In genomic region chr5:134106991-134107701, GRCh38 we compare ENCODE assay signal across 26 cellular contexts. TPM values are rescaled to one million over a fixed set of nuclear protein-coding genes. Genes with fewer than 3 reads are reported as not detected.
DNase-seq lines count a peak whose midpoint lies in the region; ATAC-seq and TF ChIP-seq lines count a peak whose summit lies in the region.
"Had no signal": no experiment of that assay in that cellular context is flagged by ENCODE, and none has a peak within 500 bp of the region (broad histone marks: within the 10 kb centered on the region; RNA-seq: fewer than 3 reads in every experiment).

No MANE protein-coding gene starts in this region.

- no peak overlapping the region for H3K4me3 Mint-ChIP-seq in CD4-positive, CD25-positive, alpha-beta regulatory T cell
- H3K4me3 Mint-ChIP-seq: T-helper 2 cell treated with Interferon-gamma antibody and Interleukin-4, amounts not matched to agents 5 μg/mL and 100 μg/mL, for 36 hours had no signal

- H3K23ac ChIP-seq in mesendoderm (ENCODE audit: low read length) (no peak overlapping the region), mesenchymal stem cell (ENCODE audit: low read length in 2 of 2) (no peak overlapping the region)

- no peak overlapping the region for H3K4ac ChIP-seq in mesendoderm (ENCODE audit: low read depth, low read length)
- H3K4ac ChIP-seq in mesenchymal stem cell (ENCODE audit: low read depth in 1 of 2, low read length in 2 of 2) = no peak overlapping the region

- H3K4me3 ChIP-seq in BE2C (ENCODE audit: low read depth, low read length) (no peak overlapping the region), mesendoderm (ENCODE audit: low read length) (no peak overlapping the region), mesenchymal stem cell (ENCODE audit: insufficient read depth in 1 of 2, low read depth in 1 of 2, low read length in 2 of 2) (no peak overlapping the region), MM.1S (ENCODE audit: low read length) (no peak overlapping the region)
- H3K4me3 ChIP-seq in CD4-positive, CD25-positive, alpha-beta regulatory T cell (ENCODE audit: low read depth, low read length) = no peak overlapping the region
- H3K4me3 ChIP-seq: cardiac muscle cell, coronary artery, esophagus squamous epithelium, gastrocnemius medialis, GM12878, SK-N-MC, skin epidermis, transverse colon had no signal

- H4K8ac ChIP-seq in mesendoderm (ENCODE audit: low read depth, low read length) = no peak overlapping the region
- no peak overlapping the region for H4K8ac ChIP-seq in mesenchymal stem cell (ENCODE audit: low read length)

- peak overlapping the region; percentile 30 for H3K56ac ChIP-seq in mesendoderm (ENCODE audit: low read length)

- peaks cover 4% of the 10 kb centered on the region for H3K27me3 Mint-ChIP-seq in CD4-positive, CD25-positive, alpha-beta regulatory T cell

- TF ChIP-seq CTCF in BE2C (IDR thresholded peaks at IDR 0.05; ENCODE audit: low read depth, low read length) (no peak), MM.1S (IDR thresholded peaks at IDR 0.05; ENCODE audit: low read length) (no peak)

- H3K4me1 ChIP-seq in BE2C (peaks cover 45% of the 10 kb centered on the region), mesendoderm (ENCODE audit: control insufficient read depth, low read depth, low read length) (peaks cover 19% of the 10 kb centered on the region), mesenchymal stem cell (ENCODE audit: control insufficient read depth, insufficient read depth, low read depth, low read length) (no peaks in the 10 kb centered on the region), MM.1S (ENCODE audit: low read length) (no peaks in the 10 kb centered on the region)
- peaks cover 65% of the 10 kb centered on the region for H3K4me1 ChIP-seq in CD4-positive, CD25-positive, alpha-beta regulatory T cell (ENCODE audit: control insufficient read depth, insufficient read depth, low read length, poor library complexity, severe bottlenecking)
- H3K4me1 ChIP-seq: gastrocnemius medialis had no signal

- H3K9me2 ChIP-seq in MM.1S (replicated peaks; ENCODE audit: insufficient read depth, low read length) = no peaks in the 10 kb centered on the region

- H2BK120ac ChIP-seq in mesendoderm (ENCODE audit: low read depth, low read length) (no peak overlapping the region), mesenchymal stem cell (ENCODE audit: low read depth, low read length) (no peak overlapping the region)

- peaks cover 9 to 87% (median 33%) of the 10 kb centered on the region in 4 donors for H3K4me1 Mint-ChIP-seq in CD4-positive, CD25-positive, alpha-beta regulatory T cell

- H2BK15ac ChIP-seq in mesendoderm (replicated peaks; ENCODE audit: low read depth) = no peak overlapping the region
- H2BK15ac ChIP-seq in mesenchymal stem cell (ENCODE audit: low read depth, poor library complexity, severe bottlenecking) = no peak overlapping the region

- H3K79me2 ChIP-seq in mesendoderm (ENCODE audit: control insufficient read depth, insufficient read depth, low read length) (no peaks in the 10 kb centered on the region), MM.1S (ENCODE audit: low read length) (no peaks in the 10 kb centered on the region)

- H4K20me1 ChIP-seq in MM.1S (ENCODE audit: insufficient read depth, low read length) = no peaks in the 10 kb centered on the region

- H2AK5ac ChIP-seq in mesendoderm (ENCODE audit: low read length) = no peak overlapping the region
- no peak overlapping the region for H2AK5ac ChIP-seq in mesenchymal stem cell (ENCODE audit: low read length, severe bottlenecking)

- H4K5ac ChIP-seq in mesendoderm (ENCODE audit: low read length) = no peak overlapping the region

- H4K91ac ChIP-seq in mesenchymal stem cell (ENCODE audit: low read length) = no peak overlapping the region

- H3K9me3 ChIP-seq in BE2C (no peaks in the 10 kb centered on the region), mesenchymal stem cell (ENCODE audit: control insufficient read depth, low read length) (no peaks in the 10 kb centered on the region), MM.1S (replicated peaks; ENCODE audit: insufficient read depth, low read length) (no peaks in the 10 kb centered on the region)
- H3K9me3 ChIP-seq in CD4-positive, CD25-positive, alpha-beta regulatory T cell (ENCODE audit: control insufficient read depth in 2 of 2, low read length in 2 of 2) = no peaks in the 10 kb centered on the region
- H3K9me3 ChIP-seq: esophagus squamous epithelium, gastrocnemius medialis, transverse colon had no signal

- peak overlapping the region in 1 of 2 experiments; percentile 51 for H3K14ac ChIP-seq in mesenchymal stem cell (ENCODE audit: low read length in 2 of 2)

- WGBS in mesendoderm (ENCODE audit: extremely low coverage, insufficient coverage, low lambda C conversion rate) = no CpG with 5 or more reads among the region's 10 CpGs
- 81% methylated on average over 10 of the region's 10 CpGs for WGBS in mesenchymal stem cell

- H3K4me2 ChIP-seq in mesendoderm (ENCODE audit: low read length) = no peak overlapping the region
- no peak overlapping the region for H3K4me2 ChIP-seq in mesenchymal stem cell (ENCODE audit: low read length, poor library complexity, severe bottlenecking)
- no peak overlapping the region for H3K4me2 ChIP-seq in MM.1S (ENCODE audit: low read depth, low read length)

- no peaks in the 10 kb centered on the region for H3K27me3 ChIP-seq in BE2C
- H3K27me3 ChIP-seq in CD4-positive, CD25-positive, alpha-beta regulatory T cell (ENCODE audit: control insufficient read depth, insufficient read depth, low read length) = no peaks in the 10 kb centered on the region
- H3K27me3 ChIP-seq in mesendoderm (ENCODE audit: insufficient read depth, low read length, poor library complexity) = no peaks in the 10 kb centered on the region
- peaks cover 0 to 32% of the 10 kb centered on the region in 2 experiments for H3K27me3 ChIP-seq in mesenchymal stem cell (ENCODE audit: control insufficient read depth in 1 of 2, insufficient read depth in 1 of 2, low read length in 2 of 2)
- 0 out of 2 replicates have a peak, but pooled peaks cover 2% of the 10 kb centered on the region for H3K27me3 ChIP-seq in MM.1S (replicated peaks; ENCODE audit: insufficient read depth, low read length)

- no peak overlapping the region for H3K27ac ChIP-seq in CD4-positive, CD25-positive, alpha-beta regulatory T cell (ENCODE audit: insufficient read depth, low read length, poor library complexity, severe bottlenecking)
- no peak overlapping the region for H3K27ac ChIP-seq in mesendoderm (ENCODE audit: low read depth, low read length)
- H3K27ac ChIP-seq in mesenchymal stem cell (ENCODE audit: low read length, poor library complexity, severe bottlenecking) = no peak overlapping the region
- H3K27ac ChIP-seq in MM.1S (ENCODE audit: low read length) = no peak overlapping the region
- H3K27ac ChIP-seq: cardiac muscle cell, coronary artery, esophagus squamous epithelium, gastrocnemius medialis, SK-N-MC, skin epidermis, transverse colon had no signal

- H3K79me1 ChIP-seq in mesendoderm (ENCODE audit: low read length) = no peaks in the 10 kb centered on the region
- no peaks in the 10 kb centered on the region for H3K79me1 ChIP-seq in mesenchymal stem cell (replicated peaks; ENCODE audit: low read length, poor library complexity, severe bottlenecking)

- H3F3A ChIP-seq in MM.1S (ENCODE audit: insufficient read depth, low read length) = no peaks in the 10 kb centered on the region

- H3K36me3 Mint-ChIP-seq in CD4-positive, CD25-positive, alpha-beta regulatory T cell = no peaks in the 10 kb centered on the region

- DNase-seq in BE2C (peak; percentile 98), RPMI7951 (ENCODE audit: low read depth) (peak; percentile 77), mesendoderm (no peak), mesenchymal stem cell (no peak), MM.1S (no peak)
- DNase-seq in CD4-positive, CD25-positive, alpha-beta regulatory T cell = no peak
- DNase-seq: activated CD4-positive, alpha-beta T cell treated with anti-CD3 and anti-CD28 coated beads, Interleukin-2, amount 50 U/mL, for 48 hours; activated gamma-delta T cell; DMS79 treated with DMSO at 0.1 percent for 48 hours; esophagus squamous epithelium; gastrocnemius medialis; GOT3; hippocampal formation; Kasumi-1; left ventricle myocardium superior; NCI-H1048; NCI-H1930; RPMI8226; transverse colon had no signal

- H3K9ac ChIP-seq in mesendoderm (ENCODE audit: low read length) (no peak overlapping the region), mesenchymal stem cell (ENCODE audit: low read length) (no peak overlapping the region), MM.1S (ENCODE audit: low read length) (no peak overlapping the region)

- no peak overlapping the region for H2BK12ac ChIP-seq in mesenchymal stem cell (ENCODE audit: low read length in 2 of 2)

- no peaks in the 10 kb centered on the region for H3K36me3 ChIP-seq in BE2C
- no peaks in the 10 kb centered on the region for H3K36me3 ChIP-seq in CD4-positive, CD25-positive, alpha-beta regulatory T cell (ENCODE audit: control insufficient read depth, insufficient read depth, low read length)
- no peaks in the 10 kb centered on the region for H3K36me3 ChIP-seq in mesendoderm (ENCODE audit: control insufficient read depth, insufficient read depth, low read length)
- no peaks in the 10 kb centered on the region for H3K36me3 ChIP-seq in mesenchymal stem cell (ENCODE audit: control insufficient read depth in 1 of 2, insufficient read depth in 2 of 2, low read depth in 1 of 2, low read length in 2 of 2)
- H3K36me3 ChIP-seq in MM.1S (replicated peaks; ENCODE audit: insufficient read depth, low read length) = no peaks in the 10 kb centered on the region
- H3K36me3 ChIP-seq: cardiac muscle cell, esophagus squamous epithelium, gastrocnemius medialis, transverse colon had no signal

- H3K18ac ChIP-seq in mesendoderm (ENCODE audit: low read length) = no peak overlapping the region
- no peak overlapping the region for H3K18ac ChIP-seq in mesenchymal stem cell (ENCODE audit: low read depth in 1 of 2, low read length in 2 of 2)

- ATAC-seq in CD4-positive, CD25-positive, alpha-beta regulatory T cell (ENCODE audit: low read depth in 2 of 2) = no peak
- no peak for ATAC-seq in HG03097 (IDR thresholded peaks at IDR 0.05; ENCODE audit: low FRiP score, unreplicated experiment)
- ATAC-seq: gastrocnemius medialis, GM12878, left ventricle myocardium superior had no signal

- H2BK5ac ChIP-seq in mesendoderm (ENCODE audit: low read length) (no peak overlapping the region), mesenchymal stem cell (ENCODE audit: low read depth, low read length, poor library complexity, severe bottlenecking) (no peak overlapping the region)

- H3K27ac Mint-ChIP-seq in CD4-positive, CD25-positive, alpha-beta regulatory T cell = peak overlapping the region; percentile 42 to 90 (median 62)
- H3K27ac Mint-ChIP-seq: T-helper 2 cell treated with Interferon-gamma antibody and Interleukin-4, amounts not matched to agents 5 μg/mL and 100 μg/mL, for 36 hours had no signal

- no peaks in the 10 kb centered on the region for H3K9me3 Mint-ChIP-seq in CD4-positive, CD25-positive, alpha-beta regulatory T cell
- H3K9me3 Mint-ChIP-seq: T-helper 2 cell treated with Interferon-gamma antibody and Interleukin-4, amounts not matched to agents 5 μg/mL and 100 μg/mL, for 36 hours had no signal

- no peak overlapping the region for H2AFZ ChIP-seq in mesenchymal stem cell (ENCODE audit: low read depth, low read length)
- H2AFZ ChIP-seq in MM.1S (ENCODE audit: low read length) = no peak overlapping the region

RNA-seq across cellular contexts. Expression of gene TCF7, which starts 7.3 kb away (rescaled TPM):
- polyA plus RNA-seq in BE2C (2012; ENCODE audit: insufficient read depth, insufficient read length, low read depth) = 3.1 TPM
- total RNA-seq in CD4-positive, CD25-positive, alpha-beta regulatory T cell = 234 TPM
- polyA plus RNA-seq in CD4-positive, CD25-positive, alpha-beta regulatory T cell = 100 to 1,000 TPM in 1 of 4 donors, 10 to 100 TPM in 3; 55.4 to 118 (median 79.9) TPM
- total RNA-seq in RPMI7951 (2014; rRNA removed; shearing (Covaris generic)) = 9.1 and 12.3 TPM in 2 replicates
- polyA plus RNA-seq in mesendoderm (2013, experiment 1 of 2) = 24.2 TPM
- polyA plus RNA-seq in mesendoderm (2013, experiment 2 of 2) = 22.1 TPM
- polyA plus RNA-seq in mesenchymal stem cell (2013, experiment 1 of 2) = 1.4 TPM
- polyA plus RNA-seq in mesenchymal stem cell (2013, experiment 2 of 2) = 1.4 TPM

Comparison
In these comparisons a context has a peak if more than half of its experiments do, and no peak if none do; other contexts are left out.
1. DNase-seq: peak in BE2C (single experiment) and RPMI7951 (single experiment); none in CD4-positive, CD25-positive, alpha-beta regulatory T cell (0 of 3), mesendoderm (single experiment), mesenchymal stem cell (single experiment) and MM.1S (single experiment).
2. RNA of gene TCF7, which starts 7.3 kb away (total RNA-seq): 234 TPM in CD4-positive, CD25-positive, alpha-beta regulatory T cell (single experiment); 9.1 to 12.3 TPM in RPMI7951; every median in the first group is over 10 times any median in the second.